ENCODE assay signal across 21 cellular contexts in the genomic region with DNA sequence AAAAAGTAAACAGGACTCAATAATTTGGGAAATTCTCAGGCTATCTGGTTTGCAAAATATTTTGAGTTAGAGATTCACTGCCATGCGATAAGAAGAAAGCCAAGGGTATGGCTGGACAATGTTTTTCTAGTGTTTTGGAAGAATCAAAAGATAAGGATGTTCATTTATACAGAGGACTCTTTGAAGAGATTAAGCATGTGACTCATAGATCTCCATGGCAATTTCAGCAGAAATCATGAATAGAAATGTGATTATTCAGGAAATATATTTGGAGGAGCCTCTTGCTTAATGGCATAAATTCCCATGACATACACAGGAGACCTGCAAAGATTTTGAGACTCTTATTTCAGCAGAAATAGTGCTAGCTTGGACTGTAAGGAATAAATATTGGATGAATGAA. TPM values are rescaled to one million over a fixed set of nuclear protein-coding genes. Genes with fewer than 3 reads are reported as not detected.
DNase-seq lines count a peak whose midpoint lies in the region; ATAC-seq and TF ChIP-seq lines count a peak whose summit lies in the region.
"Had no signal": no experiment of that assay in that cellular context is flagged by ENCODE, and none has a peak within 500 bp of the region (broad histone marks: within the 10 kb centered on the region; RNA-seq: fewer than 3 reads in every experiment).

No MANE protein-coding gene starts in this region.

- H3K27me3 ChIP-seq in endodermal cell (ENCODE audit: control insufficient read depth, insufficient read depth, low read length, poor library complexity, severe bottlenecking), result peaks cover 21% of the 10 kb centered on the region
- H3K27me3 ChIP-seq: BLaER1 treated with 17β-estradiol and CSF1 and Interleukin-3, amounts not matched to agents 10 nM and 100 nM had no signal

- peaks cover 10% of the 10 kb centered on the region for H3K4me1 Mint-ChIP-seq in endodermal cell
- H3K4me1 Mint-ChIP-seq in activated naive CD4-positive, alpha-beta T cell treated with anti-CD3 and anti-CD28 coated beads, Interleukin-2, amount 10 ng/mL, durations not matched to agents 7 days and 5 days, result no peaks in the 10 kb centered on the region
- H3K4me1 Mint-ChIP-seq: CD4-positive, alpha-beta memory T cell had no signal

- TF ChIP-seq CTCF in endodermal cell (conservative IDR thresholded peaks at IDR 0.05), result no peak

- H3K9ac ChIP-seq in endodermal cell (ENCODE audit: extremely low read depth, low read length, poor library complexity, severe bottlenecking), result no peak overlapping the region
- H3K9ac ChIP-seq: BLaER1 treated with 17β-estradiol and CSF1 and Interleukin-3, amounts not matched to agents 10 nM and 100 nM; KMS-11 had no signal

- H3K27ac Mint-ChIP-seq in endodermal cell, result no peak overlapping the region
- H3K27ac Mint-ChIP-seq in activated naive CD4-positive, alpha-beta T cell treated with anti-CD3 and anti-CD28 coated beads, Interleukin-2, amount 10 ng/mL, durations not matched to agents 7 days and 5 days, result no peak overlapping the region
- H3K27ac Mint-ChIP-seq: CD4-positive, alpha-beta memory T cell had no signal

- no peaks in the 10 kb centered on the region for H3K36me3 Mint-ChIP-seq in endodermal cell (ENCODE audit: low read depth)
- H3K36me3 Mint-ChIP-seq in activated naive CD4-positive, alpha-beta T cell treated with anti-CD3 and anti-CD28 coated beads, Interleukin-2, amount 10 ng/mL, durations not matched to agents 7 days and 5 days, result no peaks in the 10 kb centered on the region
- H3K36me3 Mint-ChIP-seq: CD4-positive, alpha-beta memory T cell had no signal

- no peaks in the 10 kb centered on the region for H3K36me3 ChIP-seq in endodermal cell (ENCODE audit: control insufficient read depth, insufficient read depth, low read length)
- H3K36me3 ChIP-seq: BLaER1 treated with 17β-estradiol and CSF1 and Interleukin-3, amounts not matched to agents 10 nM and 100 nM had no signal

- peaks cover 23% of the 10 kb centered on the region for H3K9me3 Mint-ChIP-seq in endodermal cell
- no peaks in the 10 kb centered on the region for H3K9me3 Mint-ChIP-seq in activated naive CD4-positive, alpha-beta T cell treated with anti-CD3 and anti-CD28 coated beads, Interleukin-2, amount 10 ng/mL, durations not matched to agents 7 days and 5 days

- H3K4me3 ChIP-seq in endodermal cell (ENCODE audit: low read length), result peak overlapping the region; percentile 12
- H3K4me3 ChIP-seq: BLaER1 treated with 17β-estradiol and CSF1 and Interleukin-3, amounts not matched to agents 10 nM and 100 nM; SK-N-MC had no signal

- H3K27ac ChIP-seq in endodermal cell (ENCODE audit: low read depth, low read length), result no peak overlapping the region
- H3K27ac ChIP-seq: BLaER1 treated with 17β-estradiol and CSF1 and Interleukin-3, amounts not matched to agents 10 nM and 100 nM; KMS-11; SK-N-MC had no signal

- peak; percentile 11 for DNase-seq in EH (ENCODE audit: low read depth)
- peak; percentile 15 for DNase-seq in SK-MEL-5 (ENCODE audit: low read depth, low spot score)
- no peak for DNase-seq in endodermal cell
- DNase-seq in iris pigment epithelial cell (ENCODE audit: low read depth), result peak; percentile 51
- no peak for DNase-seq in SHP77 treated with DMSO at 0.1 percent for 48 hours (lab: John Stamatoyannopoulos, UW)
- no peak for DNase-seq in sciatic nerve (ENCODE audit: low spot score)
- no peak for DNase-seq in activated naive CD4-positive, alpha-beta T cell treated with anti-CD3 and anti-CD28 coated beads, Interleukin-2, amount 10 ng/mL, durations not matched to agents 7 days and 5 days
- DNase-seq: CD4-positive, alpha-beta memory T cell; DMS153; GDM1; IMR-90; MV-4-11; NCI-H1105 treated with DMSO at 0.1 percent for 48 hours; NCI-H2029 treated with DMSO at 0.1 percent for 48 hours; NCI-H345; NCI-H524; NCI-H774 had no signal

- H3K4me3 Mint-ChIP-seq in endodermal cell, result no peak overlapping the region
- no peak overlapping the region for H3K4me3 Mint-ChIP-seq in activated naive CD4-positive, alpha-beta T cell treated with anti-CD3 and anti-CD28 coated beads, Interleukin-2, amount 10 ng/mL, durations not matched to agents 7 days and 5 days
- H3K4me3 Mint-ChIP-seq: CD4-positive, alpha-beta memory T cell had no signal

- intact Hi-C loops in sciatic nerve (cut with DNase I), result no loop called here

- H3K27me3 Mint-ChIP-seq in endodermal cell (ENCODE audit: insufficient read depth), result peaks cover 31% of the 10 kb centered on the region
- peaks cover 6% of the 10 kb centered on the region for H3K27me3 Mint-ChIP-seq in activated naive CD4-positive, alpha-beta T cell treated with anti-CD3 and anti-CD28 coated beads, Interleukin-2, amount 10 ng/mL, durations not matched to agents 7 days and 5 days

- WGBS in endodermal cell (ENCODE audit: insufficient coverage in 1 of 2, insufficient read length in 1 of 2), 2 experiments, result 93 to 100% methylated on average over 1 of the region's 1 CpG

- ATAC-seq in sciatic nerve, result no peak
- ATAC-seq: Panc1 had no signal

- no peaks in the 10 kb centered on the region for H3K4me1 ChIP-seq in endodermal cell (ENCODE audit: control insufficient read depth, insufficient read depth, low read length)
- H3K4me1 ChIP-seq: BLaER1 treated with 17β-estradiol and CSF1 and Interleukin-3, amounts not matched to agents 10 nM and 100 nM had no signal

- in situ Hi-C loops in SK-MEL-5 (cut with HindIII; ENCODE audit: low pct_unique_long_range_greater_than_20kb, low sequenced_read_pairs), result no loop called here

- CTCF ChIA-PET in activated naive CD4-positive, alpha-beta T cell treated with anti-CD3 and anti-CD28 coated beads, Interleukin-2, amount 10 ng/mL, durations not matched to agents 7 days and 5 days (lab: Charles Lee), result no interaction called here

- H3K9me3 ChIP-seq in endodermal cell (ENCODE audit: control insufficient read depth, low read length), result peaks cover 14% of the 10 kb centered on the region

RNA-seq across cellular contexts. Expression of a gene that starts 16.7 kb away (rescaled TPM):
- total RNA-seq in SK-MEL-5 (2014; rRNA removed; shearing (Covaris generic)), result 0.19 and 0.24 TPM in 2 replicates
- polyA plus RNA-seq in SK-MEL-5 (2015; cell fraction: cytosol; rRNA removed), result 0.06 and 0.10 TPM in 2 replicates
- 0.06 TPM in 1 of 2 replicates, not detected in the other for polyA plus RNA-seq in SK-MEL-5 (2015; cell fraction: nucleus; rRNA removed)
- total RNA-seq in endodermal cell, result 10 to 100 TPM; 77.0 to 78.3 TPM
- 16.1 TPM for polyA plus RNA-seq in endodermal cell (2013, experiment 1 of 2)
- 16.9 TPM for polyA plus RNA-seq in endodermal cell (2013, experiment 2 of 2)
- total RNA-seq in sciatic nerve, result 9.7 TPM
- total RNA-seq: CD4-positive, alpha-beta memory T cell had no signal
- polyA plus RNA-seq: CD4-positive, alpha-beta memory T cell had no signal

Comparison
In these comparisons a context has a peak if more than half of its experiments do, and no peak if none do; other contexts are left out.
1. DNase-seq: peak in EH (single experiment), SK-MEL-5 (single experiment) and iris pigment epithelial cell (single experiment); none in endodermal cell (single experiment), SHP77 treated with DMSO at 0.1 percent for 48 hours (single experiment), sciatic nerve (single experiment) and activated naive CD4-positive, alpha-beta T cell treated with anti-CD3 and anti-CD28 coated beads, Interleukin-2, amount 10 ng/mL, durations not matched to agents 7 days and 5 days (single experiment).